Comparison of ENCODE assay signal across 16 cellular contexts in genomic region chr12:71760471-71760870, GRCh38.
"Had no signal": no experiment of that assay in that cellular context is flagged by ENCODE, and none has a peak within 500 bp of the region (broad histone marks: within the 10 kb centered on the region; RNA-seq: fewer than 3 reads in every experiment).

No MANE protein-coding gene starts in this region.

- H3K27me3 Mint-ChIP-seq: activated CD4-positive, alpha-beta T cell treated with anti-CD3 and anti-CD28 coated beads, Interleukin-2, amount 10 ng/mL, durations not matched to agents 7 days and 5 days; activated CD8-positive, alpha-beta memory T cell treated with anti-CD3 and anti-CD28 coated beads, Interleukin-2, amount 10 ng/mL, durations not matched to agents 7 days and 5 days; type B pancreatic cell had no signal

- H3K27ac Mint-ChIP-seq: activated CD4-positive, alpha-beta T cell treated with anti-CD3 and anti-CD28 coated beads, Interleukin-2, amount 10 ng/mL, durations not matched to agents 7 days and 5 days; activated CD8-positive, alpha-beta memory T cell treated with anti-CD3 and anti-CD28 coated beads, Interleukin-2, amount 10 ng/mL, durations not matched to agents 7 days and 5 days; mesothelial cell of epicardium; type B pancreatic cell had no signal

- H3K4me3 ChIP-seq: cardiac muscle cell, dorsolateral prefrontal cortex, lower lobe of right lung, right atrium auricular region had no signal

- H3K27ac ChIP-seq: cardiac muscle cell, dorsolateral prefrontal cortex, lower lobe of right lung, right atrium auricular region had no signal

- ATAC-seq: activated CD8-positive, alpha-beta memory T cell treated with anti-CD3 and anti-CD28 coated beads, Interleukin-2, amount 10 ng/mL, durations not matched to agents 7 days and 5 days; activated naive CD4-positive, alpha-beta T cell treated with anti-CD3 and anti-CD28 coated beads, Interleukin-2, amount 50 U/mL, for 72 hours; left colon; lower lobe of right lung; stimulated activated naive CD8-positive, alpha-beta T cell treated with anti-CD3 and anti-CD28 coated beads, Interleukin-15, Interleukin-2, amounts not matched to agents 100 U/mL and 50 U/mL, for 24 hours had no signal

- H3K36me3 ChIP-seq: cardiac muscle cell had no signal

- FAIRE-seq: islet of Langerhans had no signal

- H3K4me3 Mint-ChIP-seq: activated CD4-positive, alpha-beta T cell treated with anti-CD3 and anti-CD28 coated beads, Interleukin-2, amount 10 ng/mL, durations not matched to agents 7 days and 5 days; activated CD8-positive, alpha-beta memory T cell treated with anti-CD3 and anti-CD28 coated beads, Interleukin-2, amount 10 ng/mL, durations not matched to agents 7 days and 5 days; mesothelial cell of epicardium; type B pancreatic cell had no signal

- H3K27me3 ChIP-seq: cardiac muscle cell, dorsolateral prefrontal cortex, right atrium auricular region had no signal

- DNase-seq: activated CD4-positive, alpha-beta T cell treated with anti-CD3 and anti-CD28 coated beads, Interleukin-2, amount 10 ng/mL, durations not matched to agents 7 days and 5 days; activated CD4-positive, CD25-positive, alpha-beta regulatory T cell; activated CD8-positive, alpha-beta memory T cell treated with anti-CD3 and anti-CD28 coated beads, Interleukin-2, amount 10 ng/mL, durations not matched to agents 7 days and 5 days; activated effector memory CD4-positive, alpha-beta T cell treated with Interleukin-2 at 50 U/mL for 16 hours; activated T-cell treated with anti-CD3 and anti-CD28 coated beads, Interleukin-2, amount 50 U/mL, for 1 hour; dorsolateral prefrontal cortex; left colon; lower lobe of right lung; stimulated activated CD4-positive, alpha-beta T cell treated with anti-CD3 and anti-CD28 coated beads, Interleukin-4, amount 100 ng/mL, for 1 hour; stimulated activated naive CD8-positive, alpha-beta T cell treated with anti-CD3 and anti-CD28 coated beads, Interleukin-15, Interleukin-2, amounts not matched to agents 100 U/mL and 50 U/mL, for 24 hours had no signal
